In genomic region chr11:103907136-103907535, GRCh38 we compare ENCODE assay signal across 18 cellular contexts.
DNase-seq lines count a peak whose midpoint lies in the region; ATAC-seq, FAIRE-seq and TF ChIP-seq lines count a peak whose summit lies in the region.
"Had no signal": no experiment of that assay in that cellular context is flagged by ENCODE, and none has a peak within 500 bp of the region (broad histone marks: within the 10 kb centered on the region; RNA-seq: fewer than 3 reads in every experiment).

No MANE protein-coding gene starts in this region.

- peak overlapping the region; percentile 55 for H3K9ac ChIP-seq in OCI-LY1 (ENCODE audit: low read length)
- H3K9ac ChIP-seq: KMS-11 had no signal

- DNase-seq in heart left ventricle (no peak), Right ventricle myocardium inferior (ENCODE audit: missing footprints) (no peak), dermis microvascular lymphatic vessel endothelial cell (ENCODE audit: low read depth in 2 of 2) (peak; percentile 59 to 61), GM12892 (ENCODE audit: insufficient read length) (no peak), hypothalamus (lab: John Stamatoyannopoulos, UW) (no peak), NCI-H187 (lab: John Stamatoyannopoulos, UW) (no peak), germinal center (ENCODE audit: low spot score) (no peak)
- DNase-seq: C1 segment of cervical spinal cord; MG63; NCI-H1105; NCI-H1694 treated with DMSO at 0.1 percent for 48 hours; NCI-H69; NK-92 treated with Interleukin-12 subunit alpha and Interleukin-12 subunit beta, amount 100 ng/mL, for 24 hours; RPMI8226; SJCRH30 had no signal

- H3K27ac ChIP-seq in heart left ventricle (peak overlapping the region in 7 of 12 donors; percentile 20 to 81 (median 71)), OCI-LY1 (ENCODE audit: low read depth, low read length, poor library complexity, severe bottlenecking) (peak overlapping the region; percentile 97)
- H3K27ac ChIP-seq: KMS-11, SJCRH30 had no signal

- no peaks in the 10 kb centered on the region for H4K20me1 ChIP-seq in OCI-LY1 (ENCODE audit: insufficient read depth, low read length)

- H3K27me3 ChIP-seq in heart left ventricle = no peaks in the 10 kb centered on the region
- H3K27me3 ChIP-seq in OCI-LY1 (ENCODE audit: insufficient read depth, low read length) = no peaks in the 10 kb centered on the region
- H3K27me3 ChIP-seq: MG63, SJCRH30 had no signal

- peaks cover 0 to 41% (median 0%) of the 10 kb centered on the region in 12 donors for H3K4me1 ChIP-seq in heart left ventricle
- H3K4me1 ChIP-seq in OCI-LY1 (ENCODE audit: insufficient read depth, low read length, severe bottlenecking) = peaks cover 61% of the 10 kb centered on the region
- H3K4me1 ChIP-seq: SJCRH30 had no signal

- H2AFZ ChIP-seq in OCI-LY1 (ENCODE audit: low read length) = peak overlapping the region; percentile 80; the same call in 1 of the 2 replicates

- no peaks in the 10 kb centered on the region for H3K9me2 ChIP-seq in OCI-LY1 (ENCODE audit: low read depth, low read length)

- peak overlapping the region; percentile 51 for H3K4me2 ChIP-seq in OCI-LY1 (ENCODE audit: low read length)
- H3K4me2 ChIP-seq: KMS-11 had no signal

- H3K79me2 ChIP-seq in OCI-LY1 (ENCODE audit: insufficient read depth, low read length) = no peaks in the 10 kb centered on the region

- peaks cover 0 to 6% (median 0%) of the 10 kb centered on the region in 12 donors for H3K9me3 ChIP-seq in heart left ventricle
- H3K9me3 ChIP-seq in OCI-LY1 (ENCODE audit: low read length) = no peaks in the 10 kb centered on the region
- H3K9me3 ChIP-seq: MG63, SJCRH30 had no signal

- H3K36me3 ChIP-seq in heart left ventricle = peaks cover 0 to 5% (median 0%) of the 10 kb centered on the region in 9 donors
- no peaks in the 10 kb centered on the region for H3K36me3 ChIP-seq in OCI-LY1 (ENCODE audit: insufficient read depth, low read length)
- H3K36me3 ChIP-seq: MG63, SJCRH30 had no signal

- intact Hi-C loops in heart left ventricle (cut with DNase I) = no loop called here
- intact Hi-C loops in Right ventricle myocardium inferior (cut with DNase I) = no loop called here

- no peak for TF ChIP-seq POLR2A in heart left ventricle (IDR thresholded peaks at IDR 0.05)
- TF ChIP-seq POLR2A in GM12892 (IDR thresholded peaks at IDR 0.05; ENCODE audit: low read depth, low read length) = no peak

- no peak for ATAC-seq in heart left ventricle
- ATAC-seq in Right ventricle myocardium inferior = no peak

- 58 to 82% (median 75%) methylated on average over 4 of the region's 4 CpGs for WGBS in heart left ventricle, 4 donors

- FAIRE-seq in GM12892 (lab: Jason Lieb, UNC) = no peak
- FAIRE-seq: H54 had no signal

- no peak overlapping the region for H3K4me3 ChIP-seq in heart left ventricle
- peak overlapping the region; percentile 35 for H3K4me3 ChIP-seq in OCI-LY1 (ENCODE audit: low read depth, low read length, poor library complexity, severe bottlenecking)
- H3K4me3 ChIP-seq: MG63, SJCRH30 had no signal

- H3F3A ChIP-seq in OCI-LY1 (ENCODE audit: insufficient read depth, low read length) = 0 out of 2 replicates have a peak, but pooled peaks cover 11% of the 10 kb centered on the region

- TF ChIP-seq CTCF in heart left ventricle (IDR thresholded peaks at IDR 0.05) (no peak), OCI-LY1 (IDR thresholded peaks at IDR 0.05; ENCODE audit: low read length) (no peak)

Comparison
In these comparisons a context has a peak if more than half of its experiments do, and no peak if none do; other contexts are left out.
1. DNase-seq: peak in dermis microvascular lymphatic vessel endothelial cell (2 of 2); none in heart left ventricle (0 of 5), Right ventricle myocardium inferior (single experiment), GM12892 (single experiment), hypothalamus (0 of 51), NCI-H187 (0 of 2) and germinal center (single experiment).